In genomic region chr3:37905346-37905745, GRCh38 we compare ENCODE assay signal across 15 cellular contexts. TPM values are rescaled to one million over a fixed set of nuclear protein-coding genes. Genes with fewer than 3 reads are reported as not detected.
DNase-seq lines count a peak whose midpoint lies in the region; ATAC-seq and TF ChIP-seq lines count a peak whose summit lies in the region.
"Had no signal": no experiment of that assay in that cellular context is flagged by ENCODE, and none has a peak within 500 bp of the region (broad histone marks: within the 10 kb centered on the region; RNA-seq: fewer than 3 reads in every experiment).

No MANE protein-coding gene starts in this region.

- peaks cover 0 to 5% (median 0%) of the 10 kb centered on the region in 11 donors for H3K9me3 ChIP-seq in heart right ventricle
- H3K9me3 ChIP-seq in uterus, result no peaks in the 10 kb centered on the region
- no peaks in the 10 kb centered on the region for H3K9me3 ChIP-seq in upper lobe of left lung

- no peak for TF ChIP-seq EP300 in upper lobe of left lung (IDR thresholded peaks at IDR 0.05)

- TF ChIP-seq CTCF in heart right ventricle (IDR thresholded peaks at IDR 0.05), result no peak
- no peak for TF ChIP-seq CTCF in nephron (IDR thresholded peaks at IDR 0.05; ENCODE audit: unreplicated experiment in 3 of 3)
- no peak for TF ChIP-seq CTCF in uterus (IDR thresholded peaks at IDR 0.05)
- TF ChIP-seq CTCF in upper lobe of left lung (IDR thresholded peaks at IDR 0.05), result no peak

- no peaks in the 10 kb centered on the region for H3K9me3 Mint-ChIP-seq in nephron
- H3K9me3 Mint-ChIP-seq: T-helper 1 cell treated with Interleukin-12 subunit alpha and Interleukin-12 subunit beta and Interleukin-4 antibody, amounts not matched to agents 30 μg/mL and 1 μg/mL, for 36 hours had no signal

- peak overlapping the region in 8 of 10 donors; percentile 15 to 84 (median 71) for H3K27ac ChIP-seq in heart right ventricle
- peak overlapping the region; percentile 58 for H3K27ac ChIP-seq in epithelial cell of prostate
- H3K27ac ChIP-seq in uterus, result peak overlapping the region; percentile 64 to 68
- H3K27ac ChIP-seq in upper lobe of left lung, result peak overlapping the region in 2 of 4 donors; percentile 5 to 79
- H3K27ac ChIP-seq: parathyroid adenoma had no signal

- H3K27me3 Mint-ChIP-seq in nephron (ENCODE audit: low read depth), result no peaks in the 10 kb centered on the region

- peaks cover 4% of the 10 kb centered on the region for H3K36me3 Mint-ChIP-seq in nephron (ENCODE audit: low read depth)

- ATAC-seq in heart right ventricle, result peak in 1 of 8 donors; percentile 50
- no peak for ATAC-seq in Right ventricle myocardium inferior
- no peak for ATAC-seq in upper lobe of left lung (ENCODE audit: low FRiP score in 2 of 2)
- ATAC-seq: activated CD4-positive, CD25-positive, alpha-beta regulatory T cell treated with anti-CD3 and anti-CD28 coated beads, Interleukin-2, amount 50 U/mL, for 24 hours had no signal

- H3K4me1 Mint-ChIP-seq in nephron, result peaks cover 76% of the 10 kb centered on the region

- H3K27me3 ChIP-seq in heart right ventricle (no peaks in the 10 kb centered on the region), uterus (no peaks in the 10 kb centered on the region), upper lobe of left lung (no peaks in the 10 kb centered on the region)

- H3K36me3 ChIP-seq in heart right ventricle (no peaks in the 10 kb centered on the region), uterus (no peaks in the 10 kb centered on the region), upper lobe of left lung (no peaks in the 10 kb centered on the region)

- DNase-seq in heart right ventricle, result no peak
- DNase-seq in Right ventricle myocardium inferior (ENCODE audit: missing footprints), result no peak
- no peak for DNase-seq in epithelial cell of prostate (ENCODE audit: low read depth, low spot score)
- DNase-seq in uterus, result no peak
- no peak for DNase-seq in activated CD8-positive, alpha-beta memory T cell treated with anti-CD3 and anti-CD28 coated beads, Interleukin-2, amount 50 U/mL, for 48 hours
- DNase-seq in CD1c-positive myeloid dendritic cell (ENCODE audit: extremely low spot score), result no peak
- DNase-seq in upper lobe of left lung, result no peak
- DNase-seq: amniotic stem cell; hippocampal formation; stimulated activated CD4-positive, alpha-beta T cell treated with anti-CD3 and anti-CD28 coated beads, Interleukin-12 subunit alpha, Interleukin-12 subunit beta, amount 100 ng/mL, for 4 hours; stimulated activated naive CD4-positive, alpha-beta T cell treated with Interleukin-2 at 50 U/mL for 16 hours had no signal

- TF ChIP-seq POLR2A in uterus (IDR thresholded peaks at IDR 0.05) (no peak), upper lobe of left lung (IDR thresholded peaks at IDR 0.05) (no peak)

- peaks cover 13 to 84% (median 60%) of the 10 kb centered on the region in 9 donors for H3K4me1 ChIP-seq in heart right ventricle
- H3K4me1 ChIP-seq in uterus, result peaks cover 13 to 16% of the 10 kb centered on the region in 2 donors
- peaks cover 31 to 58% (median 41%) of the 10 kb centered on the region in 4 donors for H3K4me1 ChIP-seq in upper lobe of left lung

- H3K4me3 ChIP-seq in heart right ventricle, result no peak overlapping the region
- H3K4me3 ChIP-seq in uterus, result no peak overlapping the region
- no peak overlapping the region for H3K4me3 ChIP-seq in upper lobe of left lung

- H3K27ac Mint-ChIP-seq in nephron, result peak overlapping the region; percentile 57 to 93 (median 65)

- intact Hi-C loops in heart right ventricle (cut with DNase I) (no loop called here), Right ventricle myocardium inferior (cut with DNase I) (no loop called here), uterus (cut with DNase I; ENCODE audit: low total_unique reads) (no loop called here)

- 13 to 15% methylated on average over 1 of the region's 1 CpG for WGBS in heart right ventricle, 2 donors
- WGBS in upper lobe of left lung, 2 donors, result 29 to 35% methylated on average over 1 of the region's 1 CpG

- H3K4me3 Mint-ChIP-seq in nephron, result no peak overlapping the region
- H3K4me3 Mint-ChIP-seq: T-helper 1 cell treated with Interleukin-12 subunit alpha and Interleukin-12 subunit beta and Interleukin-4 antibody, amounts not matched to agents 30 μg/mL and 1 μg/mL, for 36 hours had no signal

RNA-seq across cellular contexts. Expression of gene CTDSPL, which starts 43.7 kb away (rescaled TPM):
- total RNA-seq in heart right ventricle (10 to 100 TPM; 27.8 to 51.5 (median 42.0) TPM), Right ventricle myocardium inferior (47.3 TPM), uterus (10 to 100 TPM in 3 of 4 donors, 1 to 10 TPM in 1; 6.4 to 55.9 (median 28.7) TPM), upper lobe of left lung (10 to 100 TPM; 35.6 to 78.1 (median 55.5) TPM)
- 10 to 100 TPM in 1 of 2 donors, 1 to 10 TPM in 1; 5.4 to 11.3 TPM for polyA plus RNA-seq in heart right ventricle
